10 cellular contexts compared by ENCODE assay signal in genomic region chr2:85318222-85319182, GRCh38. TPM values are rescaled to one million over a fixed set of nuclear protein-coding genes. Genes with fewer than 3 reads are reported as not detected.
DNase-seq lines count a peak whose midpoint lies in the region; ATAC-seq and TF ChIP-seq lines count a peak whose summit lies in the region.
"Had no signal": no experiment of that assay in that cellular context is flagged by ENCODE, and none has a peak within 500 bp of the region (broad histone marks: within the 10 kb centered on the region; RNA-seq: fewer than 3 reads in every experiment).

No MANE protein-coding gene starts in this region.

- H3K4me3 Mint-ChIP-seq in activated T-cell treated with anti-CD3 and anti-CD28 coated beads, Interleukin-2, amount 50 U/mL, for 24 hours: peak overlapping the region; percentile 64
- no peak overlapping the region for H3K4me3 Mint-ChIP-seq in progenitor cell of endocrine pancreas (ENCODE audit: low read depth)

- H3K4me1 ChIP-seq in HCT116 (ENCODE audit: control insufficient read depth in 1 of 2, insufficient read depth in 2 of 2, low read length in 2 of 2) (no peaks in the 10 kb centered on the region), lower lobe of right lung (peaks cover 56% of the 10 kb centered on the region)

- H3K27ac Mint-ChIP-seq in activated T-cell treated with anti-CD3 and anti-CD28 coated beads, Interleukin-2, amount 50 U/mL, for 24 hours: peak overlapping the region; percentile 98
- no peak overlapping the region for H3K27ac Mint-ChIP-seq in progenitor cell of endocrine pancreas

- H3K27ac ChIP-seq in HCT116 (ENCODE audit: low read depth, low read length) (no peak overlapping the region), lower lobe of right lung (no peak overlapping the region), coronary artery (no peak overlapping the region)

- TSS peak; percentile 3 for BruUV-seq in HCT116 (replicated peaks; lab: Mats Ljungman, UMichigan)

- H3K9me3 ChIP-seq in HCT116 (ENCODE audit: control insufficient read depth in 1 of 2, insufficient read depth in 1 of 2, low read depth in 1 of 2, low read length in 2 of 2): no peaks in the 10 kb centered on the region
- H3K9me3 ChIP-seq in lower lobe of right lung: no peaks in the 10 kb centered on the region

- no peak for TF ChIP-seq RAD21 in HCT116 (IDR thresholded peaks at IDR 0.05; ENCODE audit: low read depth)

- peaks cover 62% of the 10 kb centered on the region for H3K4me1 Mint-ChIP-seq in activated T-cell treated with anti-CD3 and anti-CD28 coated beads, Interleukin-2, amount 50 U/mL, for 24 hours (ENCODE audit: low read depth)
- no peaks in the 10 kb centered on the region for H3K4me1 Mint-ChIP-seq in progenitor cell of endocrine pancreas (ENCODE audit: low read depth)

- RAD21 ChIA-PET in HCT116 (lab: Charles Lee; ENCODE audit: low non-redundant PET in 1 of 2, low total read pairs in 2 of 2, uncharacterized antibody in 2 of 2, unreplicated experiment in 2 of 2): no interaction called here

- H3K36me3 ChIP-seq in HCT116 (ENCODE audit: control insufficient read depth in 1 of 2, insufficient read depth in 2 of 2, low read length in 2 of 2): peaks cover 35 to 46% of the 10 kb centered on the region in 2 experiments
- H3K36me3 ChIP-seq in lower lobe of right lung: peaks cover 95% of the 10 kb centered on the region

- CTCF ChIA-PET in HCT116 (lab: Charles Lee): interaction anchor here (1.0 to 1.9 kb wide), 2 partner anchors 18 to 251 kb away, joined by 3 to 7 read pairs; no protein-coding TSS in a partner anchor

- H3K27me3 ChIP-seq in HCT116 (ENCODE audit: insufficient read depth, low read length): no peaks in the 10 kb centered on the region
- no peaks in the 10 kb centered on the region for H3K27me3 ChIP-seq in lower lobe of right lung (ENCODE audit: low read depth)

- no peak for TF ChIP-seq CTCF in AG09309 (IDR thresholded peaks at IDR 0.05; ENCODE audit: control insufficient read depth, insufficient read depth, low read depth, low read length, missing control alignments)
- no peak for TF ChIP-seq CTCF in HCT116 (IDR thresholded peaks at IDR 0.05 in 2 of 3, conservative IDR thresholded peaks at IDR 0.05 in 1 of 3; ENCODE audit: borderline replicate concordance in 1 of 3, insufficient read depth in 1 of 3, low read depth in 2 of 3, low read length in 2 of 3)
- no peak for TF ChIP-seq CTCF in lower lobe of right lung (IDR thresholded peaks at IDR 0.05)
- TF ChIP-seq CTCF in coronary artery (IDR thresholded peaks at IDR 0.05): no peak
- no peak for TF ChIP-seq CTCF in progenitor cell of endocrine pancreas (IDR thresholded peaks at IDR 0.05; ENCODE audit: unreplicated experiment)

- H3K9me2 ChIP-seq in HCT116 (ENCODE audit: insufficient read depth): no peaks in the 10 kb centered on the region

- H2AFZ ChIP-seq in HCT116 (ENCODE audit: low read depth, low read length, poor library complexity, severe bottlenecking): no peak overlapping the region

- H3K4me2 ChIP-seq in HCT116 (ENCODE audit: low read length): no peak overlapping the region

- no peaks in the 10 kb centered on the region for H3K27me3 Mint-ChIP-seq in activated T-cell treated with anti-CD3 and anti-CD28 coated beads, Interleukin-2, amount 50 U/mL, for 24 hours
- no peaks in the 10 kb centered on the region for H3K27me3 Mint-ChIP-seq in progenitor cell of endocrine pancreas

- no peaks in the 10 kb centered on the region for H4K20me1 ChIP-seq in HCT116 (ENCODE audit: insufficient read depth)

- DNase-seq in AG09309 (ENCODE audit: low read depth): peak; percentile 83
- no peak for DNase-seq in HCT116 (ENCODE audit: low read depth, low spot score)
- DNase-seq in activated T-cell treated with anti-CD3 and anti-CD28 coated beads, Interleukin-2, amount 50 U/mL, for 24 hours: peak; percentile 49
- no peak for DNase-seq in lower lobe of right lung
- no peak for DNase-seq in NCI-H345 (lab: John Stamatoyannopoulos, UW)
- no peak for DNase-seq in coronary artery (ENCODE audit: low spot score)
- no peak for DNase-seq in progenitor cell of endocrine pancreas (ENCODE audit: low spot score, unreplicated experiment)
- DNase-seq: effector CD8-positive, alpha-beta T cell; NCI-H1930 had no signal

- no peaks in the 10 kb centered on the region for H3K9me3 Mint-ChIP-seq in activated T-cell treated with anti-CD3 and anti-CD28 coated beads, Interleukin-2, amount 50 U/mL, for 24 hours
- H3K9me3 Mint-ChIP-seq in progenitor cell of endocrine pancreas (ENCODE audit: low read depth): no peaks in the 10 kb centered on the region

- H3K79me2 ChIP-seq in HCT116 (ENCODE audit: insufficient read depth, low read length): peaks cover 49% of the 10 kb centered on the region

- POLR2A ChIA-PET in HCT116 (lab: Charles Lee): no interaction called here

- ATAC-seq in HCT116 (no peak), lower lobe of right lung (peak; percentile 78 to 82), HG03025 (IDR thresholded peaks at IDR 0.05; ENCODE audit: low FRiP score, unreplicated experiment) (no peak)

- intact Hi-C loops in HCT116 (cut with micrococcal nuclease) (no loop called here), lower lobe of right lung (cut with DNase I) (no loop called here)

- no peak overlapping the region for H3K4me3 ChIP-seq in AG09309 (ENCODE audit: control insufficient read depth, low read depth, low read length)
- no peak overlapping the region for H3K4me3 ChIP-seq in HCT116 (replicated peaks in 1 of 2; ENCODE audit: low read depth in 1 of 2, low read length in 2 of 2)
- H3K4me3 ChIP-seq in lower lobe of right lung: no peak overlapping the region
- H3K4me3 ChIP-seq in coronary artery: no peak overlapping the region

- H3K36me3 Mint-ChIP-seq in activated T-cell treated with anti-CD3 and anti-CD28 coated beads, Interleukin-2, amount 50 U/mL, for 24 hours (ENCODE audit: low read depth): peaks cover 90% of the 10 kb centered on the region
- H3K36me3 Mint-ChIP-seq in progenitor cell of endocrine pancreas (ENCODE audit: insufficient read depth): peaks cover 38% of the 10 kb centered on the region

- H3K9ac ChIP-seq in HCT116 (ENCODE audit: low read length): no peak overlapping the region

- no peak for TF ChIP-seq POLR2A in HCT116 (IDR thresholded peaks at IDR 0.05; ENCODE audit: borderline replicate concordance, extremely low read depth, insufficient read depth, insufficient read length)

TF ChIP-seq in HCT116, 20 proteins besides CTCF, POLR2A, EP300 and RAD21:
- TF ChIP-seq CEBPB (IDR thresholded peaks at IDR 0.05; ENCODE audit: low read depth) (no peak), MAX (IDR thresholded peaks at IDR 0.05) (no peak), TCF7L2 (IDR thresholded peaks at IDR 0.05; ENCODE audit: borderline replicate concordance, extremely low read depth, insufficient read depth, insufficient read length) (no peak), ZNF274 (IDR thresholded peaks at IDR 0.05; ENCODE audit: low read depth, low read length) (no peak), POLR2AphosphoS5 (IDR thresholded peaks at IDR 0.05; ENCODE audit: low read depth, low read length) (no peak)
TF ChIP-seq in HCT116: peak in this region for 0.

RNA-seq across cellular contexts. Expression of gene TGOLN2, which starts 9.3 kb away (rescaled TPM):
- 43.2 TPM for total RNA-seq in HCT116 (2021; ENCODE audit: unreplicated experiment)
- polyA plus RNA-seq in HCT116 (2012): 19.8 and 24.8 TPM in 2 replicates
- total RNA-seq in lower lobe of right lung: 171 TPM
- total RNA-seq in progenitor cell of endocrine pancreas: 64.2 and 65.5 TPM in 2 replicates

RNA-seq across cellular contexts. Expression of gene RETSAT, which starts 35.8 kb away (rescaled TPM):
- total RNA-seq in HCT116 (2021; ENCODE audit: unreplicated experiment): 59.7 TPM
- polyA plus RNA-seq in HCT116 (2012): 58.9 and 62.2 TPM in 2 replicates
- 55.5 TPM for total RNA-seq in lower lobe of right lung
- 22.8 and 23.1 TPM in 2 replicates for total RNA-seq in progenitor cell of endocrine pancreas

RNA-seq across cellular contexts. Expression of gene ELMOD3, which starts 36.1 kb away (rescaled TPM):
- 9.2 TPM for total RNA-seq in HCT116 (2021; ENCODE audit: unreplicated experiment)
- 9.2 and 9.7 TPM in 2 replicates for polyA plus RNA-seq in HCT116 (2012)
- 19.6 TPM for total RNA-seq in lower lobe of right lung
- 23.3 and 25.6 TPM in 2 replicates for total RNA-seq in progenitor cell of endocrine pancreas

Comparison
In these comparisons a context has a peak if more than half of its experiments do, and no peak if none do; other contexts are left out.
1. DNase-seq: peak in AG09309 (single experiment) and activated T-cell treated with anti-CD3 and anti-CD28 coated beads, Interleukin-2, amount 50 U/mL, for 24 hours (single experiment); none in HCT116 (single experiment), lower lobe of right lung (single experiment), NCI-H345 (single experiment), coronary artery (single experiment) and progenitor cell of endocrine pancreas (single experiment).
2. ATAC-seq: peak in lower lobe of right lung (2 of 2); none in HCT116 (single experiment) and HG03025 (single experiment).